ENCODE assay signal across 9 cellular contexts in genomic region chr18:58525928-58526424, GRCh38.
DNase-seq lines count a peak whose midpoint lies in the region; ATAC-seq and TF ChIP-seq lines count a peak whose summit lies in the region.
"Had no signal": no experiment of that assay in that cellular context is flagged by ENCODE, and none has a peak within 500 bp of the region (broad histone marks: within the 10 kb centered on the region; RNA-seq: fewer than 3 reads in every experiment).

No MANE protein-coding gene starts in this region.

- no peaks in the 10 kb centered on the region for H3F3A ChIP-seq in MM.1S (ENCODE audit: insufficient read depth, low read length)

- TF ChIP-seq CTCF in MM.1S (IDR thresholded peaks at IDR 0.05; ENCODE audit: low read length) (no peak), nephron (IDR thresholded peaks at IDR 0.05; ENCODE audit: unreplicated experiment in 3 of 3) (no peak)

- H3K9me3 ChIP-seq in MM.1S (replicated peaks; ENCODE audit: insufficient read depth, low read length) = no peaks in the 10 kb centered on the region

- H3K4me3 ChIP-seq in MM.1S (ENCODE audit: low read length) = no peak overlapping the region
- H3K4me3 ChIP-seq: dorsolateral prefrontal cortex had no signal

- no peak overlapping the region for H3K27ac ChIP-seq in MM.1S (ENCODE audit: low read length)
- H3K27ac ChIP-seq: dorsolateral prefrontal cortex, HL-60 had no signal

- ATAC-seq in GM18909 (IDR thresholded peaks at IDR 0.05; ENCODE audit: poor library complexity, unreplicated experiment) (peak; percentile 55), HG02588 (IDR thresholded peaks at IDR 0.05; ENCODE audit: unreplicated experiment) (peak; percentile 43), SK-N-SH treated with all-trans-retinoic acid at 6 μM for 48 hours (no peak)

- no peak overlapping the region; the same call in 1 of the 2 replicates for H2AFZ ChIP-seq in MM.1S (ENCODE audit: low read length)

- H3K9ac ChIP-seq in MM.1S (ENCODE audit: low read length) = no peak overlapping the region

- H4K20me1 ChIP-seq in MM.1S (ENCODE audit: insufficient read depth, low read length) = no peaks in the 10 kb centered on the region

- H3K9me3 Mint-ChIP-seq in nephron = peaks cover 2% of the 10 kb centered on the region

- peaks cover 22% of the 10 kb centered on the region for H3K4me1 ChIP-seq in MM.1S (ENCODE audit: low read length)

- peak overlapping the region; percentile 25; the same call in 1 of the 2 replicates for H3K4me2 ChIP-seq in MM.1S (ENCODE audit: low read depth, low read length)

- peak; percentile 42 for DNase-seq in MM.1S
- no peak for DNase-seq in NCI-H2227 treated with DMSO at 0.1 percent for 48 hours (lab: John Stamatoyannopoulos, UW)
- DNase-seq in GM19238 (ENCODE audit: insufficient read length, low spot score) = no peak
- DNase-seq: dorsolateral prefrontal cortex had no signal

- no peaks in the 10 kb centered on the region for H3K36me3 Mint-ChIP-seq in nephron (ENCODE audit: low read depth)

- no peaks in the 10 kb centered on the region for H3K27me3 ChIP-seq in MM.1S (replicated peaks; ENCODE audit: insufficient read depth, low read length)

- no peaks in the 10 kb centered on the region for H3K9me2 ChIP-seq in MM.1S (replicated peaks; ENCODE audit: insufficient read depth, low read length)

- H3K27me3 Mint-ChIP-seq in nephron (ENCODE audit: low read depth) = peaks cover 7% of the 10 kb centered on the region

- no peaks in the 10 kb centered on the region for H3K79me2 ChIP-seq in MM.1S (ENCODE audit: low read length)

- H3K27ac Mint-ChIP-seq in nephron = peak overlapping the region; percentile 54 to 93 (median 64)

- H3K36me3 ChIP-seq in MM.1S (replicated peaks; ENCODE audit: insufficient read depth, low read length) = no peaks in the 10 kb centered on the region

- no peak overlapping the region for H3K4me3 Mint-ChIP-seq in nephron

- peaks cover 12% of the 10 kb centered on the region for H3K4me1 Mint-ChIP-seq in nephron

TF ChIP-seq in SK-N-SH treated with all-trans-retinoic acid at 6 μM for 48 hours, 23 proteins besides CTCF, POLR2A, EP300 and RAD21:
- no peak for TF ChIP-seq ZFP3 (CRISPR knock-in tag; IDR thresholded peaks at IDR 0.05)
- TF ChIP-seq, protein P1, sequence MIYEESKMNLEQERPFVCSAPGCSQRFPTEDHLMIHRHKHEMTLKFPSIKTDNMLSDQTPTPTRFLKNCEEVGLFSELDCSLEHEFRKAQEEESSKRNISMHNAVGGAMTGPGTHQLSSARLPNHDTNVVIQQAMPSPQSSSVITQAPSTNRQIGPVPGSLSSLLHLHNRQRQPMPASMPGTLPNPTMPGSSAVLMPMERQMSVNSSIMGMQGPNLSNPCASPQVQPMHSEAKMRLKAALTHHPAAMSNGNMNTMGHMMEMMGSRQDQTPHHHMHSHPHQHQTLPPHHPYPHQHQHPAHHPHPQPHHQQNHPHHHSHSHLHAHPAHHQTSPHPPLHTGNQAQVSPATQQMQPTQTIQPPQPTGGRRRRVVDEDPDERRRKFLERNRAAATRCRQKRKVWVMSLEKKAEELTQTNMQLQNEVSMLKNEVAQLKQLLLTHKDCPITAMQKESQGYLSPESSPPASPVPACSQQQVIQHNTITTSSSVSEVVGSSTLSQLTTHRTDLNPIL (CRISPR knock-in tag; IDR thresholded peaks at IDR 0.05; ENCODE audit: low read depth) = no peak
- no peak for TF ChIP-seq ESRRG (CRISPR knock-in tag; IDR thresholded peaks at IDR 0.05)
- TF ChIP-seq RARB (CRISPR knock-in tag; IDR thresholded peaks at IDR 0.05) = no peak
- no peak for TF ChIP-seq ISL1 (CRISPR knock-in tag; IDR thresholded peaks at IDR 0.05)
- no peak for TF ChIP-seq ZNF70 (CRISPR knock-in tag; IDR thresholded peaks at IDR 0.05)
- TF ChIP-seq ZNF565 (CRISPR knock-in tag; conservative IDR thresholded peaks at IDR 0.05; ENCODE audit: low read depth) = no peak
- TF ChIP-seq, protein P2, sequence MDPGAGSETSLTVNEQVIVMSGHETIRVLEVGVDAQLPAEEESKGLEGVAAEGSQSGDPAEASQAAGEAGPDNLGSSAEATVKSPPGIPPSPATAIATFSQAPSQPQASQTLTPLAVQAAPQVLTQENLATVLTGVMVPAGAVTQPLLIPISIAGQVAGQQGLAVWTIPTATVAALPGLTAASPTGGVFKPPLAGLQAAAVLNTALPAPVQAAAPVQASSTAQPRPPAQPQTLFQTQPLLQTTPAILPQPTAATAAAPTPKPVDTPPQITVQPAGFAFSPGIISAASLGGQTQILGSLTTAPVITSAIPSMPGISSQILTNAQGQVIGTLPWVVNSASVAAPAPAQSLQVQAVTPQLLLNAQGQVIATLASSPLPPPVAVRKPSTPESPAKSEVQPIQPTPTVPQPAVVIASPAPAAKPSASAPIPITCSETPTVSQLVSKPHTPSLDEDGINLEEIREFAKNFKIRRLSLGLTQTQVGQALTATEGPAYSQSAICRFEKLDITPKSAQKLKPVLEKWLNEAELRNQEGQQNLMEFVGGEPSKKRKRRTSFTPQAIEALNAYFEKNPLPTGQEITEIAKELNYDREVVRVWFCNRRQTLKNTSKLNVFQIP (CRISPR knock-in tag; IDR thresholded peaks at IDR 0.05; ENCODE audit: borderline replicate concordance, low read depth) = no peak
- no peak for TF ChIP-seq ZFP30 (CRISPR knock-in tag; IDR thresholded peaks at IDR 0.05)
- TF ChIP-seq TOX (CRISPR knock-in tag; IDR thresholded peaks at IDR 0.05; ENCODE audit: borderline replicate concordance) = no peak
